ENCODE assay signal across 39 cellular contexts in genomic region chr5:107597803-107598202, GRCh38.
"Had no signal": no experiment of that assay in that cellular context is flagged by ENCODE, and none has a peak within 500 bp of the region (broad histone marks: within the 10 kb centered on the region; RNA-seq: fewer than 3 reads in every experiment).

No MANE protein-coding gene starts in this region.

- H3K27ac ChIP-seq: ascending aorta, cardiac muscle cell, VCaP had no signal

- H3K36me3 Mint-ChIP-seq: activated CD4-positive, alpha-beta memory T cell treated with anti-CD3 and anti-CD28 coated beads for 36 hours; activated naive CD4-positive, alpha-beta T cell treated with anti-CD3 and anti-CD28 coated beads, Interleukin-2, amount 50 U/mL, for 24 hours; activated naive CD8-positive, alpha-beta T cell; activated naive CD8-positive, alpha-beta T cell treated with anti-CD3 and anti-CD28 coated beads, Interleukin-2, amount 10 ng/mL, durations not matched to agents 7 days and 5 days; brain had no signal

- H3K9me3 ChIP-seq: ascending aorta had no signal

- ATAC-seq: activated CD8-positive, alpha-beta T cell treated with anti-CD3 and anti-CD28 coated beads for 36 hours; activated naive CD8-positive, alpha-beta T cell treated with anti-CD3 and anti-CD28 coated beads, Interleukin-2, amount 50 U/mL, for 24 hours; activated T-cell treated with anti-CD3 and anti-CD28 coated beads, Interleukin-2, amount 50 U/mL, for 4 hours; activated T-cell treated with anti-CD3 and anti-CD28 coated beads, Interleukin-2, amount 50 U/mL, for 72 hours; activated T-helper 17 cell treated with anti-CD3 and anti-CD28 coated beads, Interleukin-2, amount 50 U/mL, for 72 hours had no signal

- H3K36me3 ChIP-seq: ascending aorta, cardiac muscle cell had no signal

- H3K27me3 ChIP-seq: ascending aorta, cardiac muscle cell had no signal

- H3K4me1 Mint-ChIP-seq: activated B cell treated with CpG ODN at 0.5 μM for 24 hours; activated CD4-positive, alpha-beta T cell treated with anti-CD3 and anti-CD28 coated beads, Interleukin-2, amount 10 ng/mL, durations not matched to agents 24 days and 14 days; activated naive CD4-positive, alpha-beta T cell treated with anti-CD3 and anti-CD28 coated beads, Interleukin-2, amount 50 U/mL, for 24 hours; activated naive CD8-positive, alpha-beta T cell treated with anti-CD3 and anti-CD28 coated beads, Interleukin-2, amount 10 ng/mL, durations not matched to agents 7 days and 5 days; activated naive CD8-positive, alpha-beta T cell treated with anti-CD3 and anti-CD28 coated beads, Interleukin-2, amount 50 U/mL, for 24 hours; activated T-helper 17 cell treated with anti-CD3 and anti-CD28 coated beads, Interleukin-2, amount 50 U/mL, for 72 hours; central memory CD8-positive, alpha-beta T cell had no signal

- H3K27me3 Mint-ChIP-seq: activated B cell treated with CpG ODN at 0.5 μM for 24 hours, brain had no signal

- H3K4me3 Mint-ChIP-seq: activated B cell treated with CpG ODN at 0.5 μM for 24 hours; activated CD4-positive, alpha-beta memory T cell treated with anti-CD3 and anti-CD28 coated beads for 36 hours; activated CD4-positive, alpha-beta T cell treated with anti-CD3 and anti-CD28 coated beads, Interleukin-2, amount 10 ng/mL, durations not matched to agents 24 days and 14 days; activated CD8-positive, alpha-beta T cell treated with anti-CD3 and anti-CD28 coated beads for 36 hours; activated naive CD4-positive, alpha-beta T cell treated with anti-CD3 and anti-CD28 coated beads for 36 hours; activated naive CD4-positive, alpha-beta T cell treated with anti-CD3 and anti-CD28 coated beads, Interleukin-2, amount 50 U/mL, for 24 hours; activated naive CD8-positive, alpha-beta T cell; activated naive CD8-positive, alpha-beta T cell treated with anti-CD3 and anti-CD28 coated beads, Interleukin-2, amount 10 ng/mL, durations not matched to agents 7 days and 5 days; activated naive CD8-positive, alpha-beta T cell treated with anti-CD3 and anti-CD28 coated beads, Interleukin-2, amount 50 U/mL, for 24 hours; activated T-cell treated with anti-CD3 and anti-CD28 coated beads, Interleukin-2, amount 50 U/mL, for 4 hours; activated T-cell treated with anti-CD3 and anti-CD28 coated beads, Interleukin-2, amount 50 U/mL, for 72 hours; activated T-helper 1 cell treated with anti-CD3 and anti-CD28 coated beads, Interleukin-12 subunit alpha, Interleukin-12 subunit beta, Interleukin-2, Interleukin-4 antibody, amounts not matched to agents 30 ng/mL and 10 ng/mL and 1 ng/mL, durations not matched to agents 14 hours and 24 hours and 36 hours; activated T-helper 17 cell treated with anti-CD3 and anti-CD28 coated beads, Interleukin-2, amount 50 U/mL, for 72 hours; brain; central memory CD8-positive, alpha-beta T cell; T-helper 1 cell treated with Interleukin-12 subunit alpha and Interleukin-12 subunit beta and Interleukin-4 antibody, amounts not matched to agents 30 μg/mL and 1 μg/mL, for 36 hours; T-helper 2 cell treated with Interferon-gamma antibody and Interleukin-4, amounts not matched to agents 5 μg/mL and 100 μg/mL, for 36 hours had no signal

- H3K9me3 Mint-ChIP-seq: activated B cell treated with CpG ODN at 0.5 μM for 24 hours; activated CD4-positive, alpha-beta memory T cell treated with anti-CD3 and anti-CD28 coated beads for 36 hours; activated CD4-positive, alpha-beta T cell treated with anti-CD3 and anti-CD28 coated beads, Interleukin-2, amount 10 ng/mL, durations not matched to agents 24 days and 14 days; activated CD8-positive, alpha-beta T cell treated with anti-CD3 and anti-CD28 coated beads for 36 hours; activated naive CD4-positive, alpha-beta T cell treated with anti-CD3 and anti-CD28 coated beads for 36 hours; activated naive CD4-positive, alpha-beta T cell treated with anti-CD3 and anti-CD28 coated beads, Interleukin-2, amount 50 U/mL, for 24 hours; activated naive CD8-positive, alpha-beta T cell treated with anti-CD3 and anti-CD28 coated beads, Interleukin-2, amount 10 ng/mL, durations not matched to agents 7 days and 5 days; activated naive CD8-positive, alpha-beta T cell treated with anti-CD3 and anti-CD28 coated beads, Interleukin-2, amount 50 U/mL, for 24 hours; activated T-cell treated with anti-CD3 and anti-CD28 coated beads, Interleukin-2, amount 50 U/mL, for 4 hours; activated T-cell treated with anti-CD3 and anti-CD28 coated beads, Interleukin-2, amount 50 U/mL, for 72 hours; activated T-helper 1 cell treated with anti-CD3 and anti-CD28 coated beads, Interleukin-12 subunit alpha, Interleukin-12 subunit beta, Interleukin-2, Interleukin-4 antibody, amounts not matched to agents 30 ng/mL and 10 ng/mL and 1 ng/mL, durations not matched to agents 14 hours and 24 hours and 36 hours; activated T-helper 17 cell treated with anti-CD3 and anti-CD28 coated beads, Interleukin-2, amount 50 U/mL, for 72 hours; brain; central memory CD8-positive, alpha-beta T cell; T-helper 1 cell treated with Interleukin-12 subunit alpha and Interleukin-12 subunit beta and Interleukin-4 antibody, amounts not matched to agents 30 μg/mL and 1 μg/mL, for 36 hours; T-helper 2 cell treated with Interferon-gamma antibody and Interleukin-4, amounts not matched to agents 5 μg/mL and 100 μg/mL, for 36 hours had no signal

- H3K4me3 ChIP-seq: cardiac muscle cell had no signal

- H3K27ac Mint-ChIP-seq: activated B cell treated with CpG ODN at 0.5 μM for 24 hours; activated CD4-positive, alpha-beta memory T cell treated with anti-CD3 and anti-CD28 coated beads for 36 hours; activated CD4-positive, alpha-beta T cell treated with anti-CD3 and anti-CD28 coated beads, Interleukin-2, amount 10 ng/mL, durations not matched to agents 24 days and 14 days; activated CD8-positive, alpha-beta T cell treated with anti-CD3 and anti-CD28 coated beads for 36 hours; activated naive CD4-positive, alpha-beta T cell treated with anti-CD3 and anti-CD28 coated beads for 36 hours; activated naive CD4-positive, alpha-beta T cell treated with anti-CD3 and anti-CD28 coated beads, Interleukin-2, amount 50 U/mL, for 24 hours; activated naive CD8-positive, alpha-beta T cell; activated naive CD8-positive, alpha-beta T cell treated with anti-CD3 and anti-CD28 coated beads, Interleukin-2, amount 10 ng/mL, durations not matched to agents 7 days and 5 days; activated naive CD8-positive, alpha-beta T cell treated with anti-CD3 and anti-CD28 coated beads, Interleukin-2, amount 50 U/mL, for 24 hours; activated T-cell treated with anti-CD3 and anti-CD28 coated beads, Interleukin-2, amount 50 U/mL, for 72 hours; activated T-helper 1 cell treated with anti-CD3 and anti-CD28 coated beads, Interleukin-12 subunit alpha, Interleukin-12 subunit beta, Interleukin-2, Interleukin-4 antibody, amounts not matched to agents 30 ng/mL and 10 ng/mL and 1 ng/mL, durations not matched to agents 14 hours and 24 hours and 36 hours; activated T-helper 17 cell treated with anti-CD3 and anti-CD28 coated beads, Interleukin-2, amount 50 U/mL, for 72 hours; brain; T-helper 1 cell treated with Interleukin-12 subunit alpha and Interleukin-12 subunit beta and Interleukin-4 antibody, amounts not matched to agents 30 μg/mL and 1 μg/mL, for 36 hours; T-helper 2 cell treated with Interferon-gamma antibody and Interleukin-4, amounts not matched to agents 5 μg/mL and 100 μg/mL, for 36 hours had no signal

- FAIRE-seq: bronchial epithelial cell, TTC549 had no signal

- DNase-seq: activated B cell treated with CpG ODN at 0.5 μM for 24 hours; activated CD4-positive, alpha-beta memory T cell treated with anti-CD3 and anti-CD28 coated beads for 36 hours; activated CD4-positive, alpha-beta T cell treated with anti-CD3 and anti-CD28 coated beads for 4 hours; activated CD4-positive, alpha-beta T cell treated with anti-CD3 and anti-CD28 coated beads, Interleukin-2, amount 10 ng/mL, durations not matched to agents 24 days and 14 days; activated CD4-positive, alpha-beta T cell treated with anti-CD3 and anti-CD28 coated beads, Interleukin-2, amount 50 U/mL, for 1 hour; activated CD4-positive, alpha-beta T cell treated with anti-CD3 and anti-CD28 coated beads, Interleukin-2, amount 50 U/mL, for 4 hours; activated CD4-positive, CD25-positive, alpha-beta regulatory T cell treated with anti-CD3 and anti-CD28 coated beads, Interleukin-2, amount 50 U/mL, for 72 hours; activated CD8-positive, alpha-beta memory T cell treated with anti-CD3 and anti-CD28 coated beads, Interleukin-2, amount 50 U/mL, for 4 hours; activated CD8-positive, alpha-beta T cell treated with anti-CD3 and anti-CD28 coated beads for 36 hours; activated effector memory CD4-positive, alpha-beta T cell treated with anti-CD3 and anti-CD28 coated beads, Interleukin-2, amount 50 U/mL, for 16 hours; activated gamma-delta T cell treated with Interleukin-2 at 50 U/mL for 16 hours; activated naive CD4-positive, alpha-beta T cell; activated naive CD4-positive, alpha-beta T cell treated with anti-CD3 and anti-CD28 coated beads for 36 hours; activated naive CD8-positive, alpha-beta T cell treated with anti-CD3 and anti-CD28 coated beads, Interleukin-2, amount 10 ng/mL, durations not matched to agents 7 days and 5 days; activated naive CD8-positive, alpha-beta T cell treated with anti-CD3 and anti-CD28 coated beads, Interleukin-2, amount 50 U/mL, for 24 hours; activated T-cell treated with anti-CD3 and anti-CD28 coated beads for 4 hours; activated T-cell treated with anti-CD3 and anti-CD28 coated beads, Interleukin-2, amount 50 U/mL, for 1 hour; activated T-cell treated with anti-CD3 and anti-CD28 coated beads, Interleukin-2, amount 50 U/mL, for 4 hours; activated T-cell treated with anti-CD3 and anti-CD28 coated beads, Interleukin-2, amount 50 U/mL, for 72 hours; amygdala; anterior cingulate cortex; caudate nucleus; cerebellar nuclear complex; T-helper 1 cell; T-helper 2 cell; T-helper 9 cell had no signal
